Comparison of ENCODE assay signal across 14 cellular contexts in genomic region chr7:149863500-149863899, GRCh38.
"Had no signal": no experiment of that assay in that cellular context is flagged by ENCODE, and none has a peak within 500 bp of the region (broad histone marks: within the 10 kb centered on the region; RNA-seq: fewer than 3 reads in every experiment).

No MANE protein-coding gene starts in this region.

- H3K27ac Mint-ChIP-seq: memory B cell had no signal

- H3K27me3 Mint-ChIP-seq: memory B cell; stimulated activated naive B cell treated with anti-CD40 and anti-IgM and Interleukin-4, amounts not matched to agents 10 μg/mL and 1 μg/mL and 100 μg/mL, for 72 hours had no signal

- H3K36me3 Mint-ChIP-seq: natural killer cell had no signal

- H3K9me3 Mint-ChIP-seq: memory B cell; natural killer cell; stimulated activated naive B cell treated with anti-CD40 and anti-IgM and Interleukin-4, amounts not matched to agents 10 μg/mL and 1 μg/mL and 100 μg/mL, for 72 hours had no signal

- H3K4me3 Mint-ChIP-seq: memory B cell; natural killer cell; stimulated activated naive B cell treated with anti-CD40 and anti-IgM and Interleukin-4, amounts not matched to agents 10 μg/mL and 1 μg/mL and 100 μg/mL, for 72 hours had no signal

- ATAC-seq: left ventricle myocardium superior; mucosa of descending colon; natural killer cell; stimulated activated naive B cell treated with anti-CD40 and anti-IgM and Interleukin-4, amounts not matched to agents 10 μg/mL and 1 μg/mL and 100 μg/mL, for 72 hours had no signal

- DNase-seq: activated T-cell treated with anti-CD3 and anti-CD28 coated beads, Interleukin-2, amount 50 U/mL, for 1 hour; dermis blood vessel endothelial cell; foreskin melanocyte; kidney glomerular epithelial cell; left ventricle myocardium superior; mucosa of descending colon; natural killer cell; nucleus accumbens; stimulated activated CD4-positive, alpha-beta T cell treated with anti-CD3 and anti-CD28 coated beads, Interleukin-2, amount 100 ng/mL, for 48 hours; stimulated activated naive B cell treated with anti-CD40 and anti-IgM and Interleukin-4, amounts not matched to agents 10 μg/mL and 1 μg/mL and 100 μg/mL, for 72 hours; T-helper 1 cell; tibial artery; WERI-Rb-1 had no signal
